1 cellular context compared by ENCODE assay signal in genomic region chr6:136783021-136783420, GRCh38.
TF ChIP-seq lines count a peak whose summit lies in the region.

No MANE protein-coding gene starts in this region.

TF ChIP-seq in HCT116, 20 proteins besides CTCF, POLR2A, EP300 and RAD21 (continued from another document):
- no peak for TF ChIP-seq CEBPB (IDR thresholded peaks at IDR 0.05; ENCODE audit: low read depth)
- no peak for TF ChIP-seq ELF1 (IDR thresholded peaks at IDR 0.05; ENCODE audit: borderline replicate concordance, low read depth)
- no peak for TF ChIP-seq TCF7L2 (IDR thresholded peaks at IDR 0.05; ENCODE audit: borderline replicate concordance, extremely low read depth, insufficient read depth, insufficient read length)
